In the genomic region with DNA sequence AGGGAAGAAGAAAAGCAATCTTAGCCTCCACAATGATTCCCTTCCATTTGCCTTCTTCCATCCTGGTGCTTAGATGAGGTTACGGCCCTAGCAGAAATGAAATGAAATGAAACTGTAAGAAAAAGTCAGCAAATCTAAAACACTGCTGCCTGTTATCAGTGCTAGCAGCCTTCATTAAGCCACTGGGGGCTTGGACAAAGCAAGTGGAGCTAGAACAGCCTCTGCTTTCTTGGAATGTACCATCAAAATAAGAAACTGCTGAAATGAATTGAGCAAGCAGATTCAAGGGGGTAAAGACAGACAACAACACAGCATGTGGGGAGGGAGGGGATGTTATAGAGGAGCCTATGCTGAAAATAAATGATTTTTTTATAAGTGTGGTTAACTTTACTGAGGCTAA, we compare ENCODE assay signal across 25 cellular contexts. TPM values are rescaled to one million over a fixed set of nuclear protein-coding genes. Genes with fewer than 3 reads are reported as not detected.
"Had no signal": no experiment of that assay in that cellular context is flagged by ENCODE, and none has a peak within 500 bp of the region (broad histone marks: within the 10 kb centered on the region; RNA-seq: fewer than 3 reads in every experiment).

No MANE protein-coding gene starts in this region.

- H3K4me1 Mint-ChIP-seq: naive B cell; stimulated activated memory B cell treated with anti-CD40 and anti-IgM and Interleukin-4, amounts not matched to agents 10 μg/mL and 1 μg/mL and 100 μg/mL, for 72 hours; stimulated activated naive CD8-positive, alpha-beta T cell treated with anti-CD3 and anti-CD28 coated beads, Interleukin-15, amount 100 ng/mL, for 72 hours had no signal

- H3K9me3 Mint-ChIP-seq: nephron; stimulated activated memory B cell treated with anti-CD40 and anti-IgM and Interleukin-4, amounts not matched to agents 10 μg/mL and 1 μg/mL and 100 μg/mL, for 72 hours; stimulated activated naive CD8-positive, alpha-beta T cell treated with anti-CD3 and anti-CD28 coated beads, Interleukin-15, amount 100 ng/mL, for 72 hours had no signal

- H3K4me3 Mint-ChIP-seq: endodermal cell; naive B cell; nephron; stimulated activated memory B cell treated with anti-CD40 and anti-IgM and Interleukin-4, amounts not matched to agents 10 μg/mL and 1 μg/mL and 100 μg/mL, for 72 hours; stimulated activated naive CD8-positive, alpha-beta T cell treated with anti-CD3 and anti-CD28 coated beads, Interleukin-15, amount 100 ng/mL, for 72 hours had no signal

- H3K27ac ChIP-seq: testis, tibial nerve, upper lobe of right lung, vagina had no signal

- DNase-seq: effector CD4-positive, alpha-beta T cell; endodermal cell; erythroblast; foreskin melanocyte; heart right ventricle; hypothalamus; kidney glomerular epithelial cell; mesendoderm; naive B cell; posterior cingulate gyrus; spleen; stimulated activated CD4-positive, alpha-beta T cell treated with anti-CD3 and anti-CD28 coated beads, Interleukin-15, amount 100 ng/mL, for 24 hours; stimulated activated CD4-positive, alpha-beta T cell treated with anti-CD3 and anti-CD28 coated beads, Interleukin-1b, Interleukin-23, amount 100 ng/mL, for 48 hours; stimulated activated CD4-positive, alpha-beta T cell treated with anti-CD3 and anti-CD28 coated beads, Interleukin-4, amount 100 ng/mL, for 24 hours; stimulated activated naive CD8-positive, alpha-beta T cell treated with anti-CD3 and anti-CD28 coated beads, Interleukin-15, amount 100 ng/mL, for 72 hours; testis; upper lobe of right lung had no signal

- H3K27me3 ChIP-seq: spleen, testis, tibial nerve, upper lobe of right lung, vagina had no signal

- H3K4me3 ChIP-seq: heart right ventricle, spleen, testis, tibial nerve, upper lobe of right lung, vagina had no signal

- H3K27ac Mint-ChIP-seq: endodermal cell; naive B cell; nephron; stimulated activated memory B cell treated with anti-CD40 and anti-IgM and Interleukin-4, amounts not matched to agents 10 μg/mL and 1 μg/mL and 100 μg/mL, for 72 hours; stimulated activated naive CD8-positive, alpha-beta T cell treated with anti-CD3 and anti-CD28 coated beads, Interleukin-15, amount 100 ng/mL, for 72 hours had no signal

- H3K36me3 ChIP-seq: heart right ventricle, spleen, tibial nerve, upper lobe of right lung, vagina had no signal

- H3K9me3 ChIP-seq: heart right ventricle, spleen, testis, tibial nerve, upper lobe of right lung, vagina had no signal

- H3K36me3 Mint-ChIP-seq: naive B cell; stimulated activated memory B cell treated with anti-CD40 and anti-IgM and Interleukin-4, amounts not matched to agents 10 μg/mL and 1 μg/mL and 100 μg/mL, for 72 hours had no signal

RNA-seq across cellular contexts. Expression of gene ANKFN1, which starts 5.1 kb away (rescaled TPM):
- total RNA-seq: dermis microvascular lymphatic vessel endothelial cell, endodermal cell, endothelial cell of umbilical vein, liver, lung microvascular endothelial cell had no signal
